1 cellular context compared by ENCODE assay signal in genomic region chr2:12127639-12128038, GRCh38.
TF ChIP-seq lines count a peak whose summit lies in the region.

No MANE protein-coding gene starts in this region.

TF ChIP-seq in GM12878, 131 proteins besides CTCF, POLR2A, EP300 and RAD21 (continued from another document):
- no peak for TF ChIP-seq E4F1 (IDR thresholded peaks at IDR 0.05; ENCODE audit: borderline replicate concordance, partially characterized antibody)
- TF ChIP-seq USF1 (IDR thresholded peaks at IDR 0.05; ENCODE audit: borderline replicate concordance, extremely low read length, insufficient read depth, low read depth, low read length) = no peak
- no peak for TF ChIP-seq SP1 (IDR thresholded peaks at IDR 0.05; ENCODE audit: low read depth, low read length)
- TF ChIP-seq MTA2 (IDR thresholded peaks at IDR 0.05; ENCODE audit: low read depth) = no peak
- no peak for TF ChIP-seq SREBF2 (IDR thresholded peaks at IDR 0.05; ENCODE audit: low read length)
- no peak for TF ChIP-seq ZNF24 (IDR thresholded peaks at IDR 0.05)
- no peak for TF ChIP-seq ETV6 (conservative IDR thresholded peaks at IDR 0.05 in 1 of 2, IDR thresholded peaks at IDR 0.05 in 1 of 2; ENCODE audit: borderline replicate concordance in 1 of 2, low read depth in 1 of 2)
- TF ChIP-seq HDAC6 (IDR thresholded peaks at IDR 0.05; ENCODE audit: unreplicated experiment) = no peak
